In genomic region chr17:42097691-42098661, GRCh38 we compare ENCODE assay signal across 10 cellular contexts. TPM values are rescaled to one million over a fixed set of nuclear protein-coding genes. Genes with fewer than 3 reads are reported as not detected.
DNase-seq lines count a peak whose midpoint lies in the region; TF ChIP-seq lines count a peak whose summit lies in the region.
"Had no signal": no experiment of that assay in that cellular context is flagged by ENCODE, and none has a peak within 500 bp of the region (broad histone marks: within the 10 kb centered on the region; RNA-seq: fewer than 3 reads in every experiment).

ZNF385C (minus strand) TSS chr17:42098473; CDS start chr17:42063056, 35,417 bp downstream.

- H3K36me3 Mint-ChIP-seq in activated naive CD8-positive, alpha-beta T cell, result no peaks in the 10 kb centered on the region
- no peaks in the 10 kb centered on the region for H3K36me3 Mint-ChIP-seq in nephron (ENCODE audit: low read depth)

- H3K9me3 Mint-ChIP-seq in activated naive CD8-positive, alpha-beta T cell (ENCODE audit: low read depth), result no peaks in the 10 kb centered on the region
- no peaks in the 10 kb centered on the region for H3K9me3 Mint-ChIP-seq in nephron

- peaks cover 7% of the 10 kb centered on the region for H3K27me3 Mint-ChIP-seq in activated naive CD8-positive, alpha-beta T cell
- H3K27me3 Mint-ChIP-seq in nephron (ENCODE audit: low read depth), result peaks cover 52% of the 10 kb centered on the region

- H3K4me1 Mint-ChIP-seq in activated naive CD8-positive, alpha-beta T cell (ENCODE audit: low read depth), result peaks cover 4% of the 10 kb centered on the region
- H3K4me1 Mint-ChIP-seq in nephron, result peaks cover 19% of the 10 kb centered on the region

- DNase-seq in COR-L47 (lab: John Stamatoyannopoulos, UW), result peak; percentile 3
- DNase-seq in NCI-H774 (lab: John Stamatoyannopoulos, UW), result peak; percentile 40
- DNase-seq in pons (ENCODE audit: low spot score), result no peak
- no peak for DNase-seq in NCI-H1092 treated with DMSO at 0.1 percent for 48 hours (lab: John Stamatoyannopoulos, UW)
- no peak for DNase-seq in posterior vena cava (ENCODE audit: low spot score)
- DNase-seq in OCI-M2 (lab: John Stamatoyannopoulos, UW; ENCODE audit: unreplicated experiment), result no peak
- DNase-seq: cortex of kidney had no signal

- no peak for TF ChIP-seq CTCF in nephron (IDR thresholded peaks at IDR 0.05; ENCODE audit: unreplicated experiment in 3 of 3)

- no peak within 1 kb of the TSS for H3K27ac Mint-ChIP-seq in activated naive CD8-positive, alpha-beta T cell
- H3K27ac Mint-ChIP-seq in nephron, result peak within 1 kb of the TSS in 1 of 3 experiments; percentile 66

- intact Hi-C loops in posterior vena cava (cut with DNase I), result no loop called here

- H3K4me3 Mint-ChIP-seq in activated naive CD8-positive, alpha-beta T cell, result peak within 1 kb of the TSS; percentile 43
- peak within 1 kb of the TSS; percentile 23 to 76 (median 66) for H3K4me3 Mint-ChIP-seq in nephron

RNA-seq across cellular contexts. Expression of gene ZNF385C, which starts in this region (rescaled TPM):
- total RNA-seq in posterior vena cava, result under 1 TPM; 0.19 to 0.23 TPM
- total RNA-seq: M059J had no signal

Comparison
In these comparisons a context has a peak if more than half of its experiments do, and no peak if none do; other contexts are left out.
1. DNase-seq: peak in COR-L47 (single experiment) and NCI-H774 (single experiment); none in pons (single experiment), NCI-H1092 treated with DMSO at 0.1 percent for 48 hours (single experiment), posterior vena cava (single experiment) and OCI-M2 (single experiment).